In genomic region chr20:38450412-38450975, GRCh38 we compare ENCODE assay signal across 17 cellular contexts. TPM values are rescaled to one million over a fixed set of nuclear protein-coding genes. Genes with fewer than 3 reads are reported as not detected.
DNase-seq lines count a peak whose midpoint lies in the region; ATAC-seq, FAIRE-seq and TF ChIP-seq lines count a peak whose summit lies in the region.
"Had no signal": no experiment of that assay in that cellular context is flagged by ENCODE, and none has a peak within 500 bp of the region (broad histone marks: within the 10 kb centered on the region; RNA-seq: fewer than 3 reads in every experiment).

No MANE protein-coding gene starts in this region.

- peaks cover 12% of the 10 kb centered on the region for H3K79me2 ChIP-seq in HepG2 (ENCODE audit: insufficient read depth, low read length)
- H3K79me2 ChIP-seq in mesendoderm (ENCODE audit: control insufficient read depth, insufficient read depth, low read length), result peaks cover 3% of the 10 kb centered on the region

- CTCF ChIA-PET in HepG2 (lab: Yijun Ruan, JAX; ENCODE audit: low intra/inter-chr PET ratio, low total read pairs), result interaction anchor here (6.0 kb wide), 1 partner anchor 15 kb away, joined by 314 read pairs; the partner anchor contains the start of gene SNHG17

- H4K8ac ChIP-seq in mesendoderm (ENCODE audit: low read depth, low read length), result no peak overlapping the region

- H3K27ac ChIP-seq in HepG2 (ENCODE audit: extremely low read length, insufficient read depth, low read length), result no peak overlapping the region
- no peak overlapping the region for H3K27ac ChIP-seq in right lobe of liver
- H3K27ac ChIP-seq in mesendoderm (ENCODE audit: low read depth, low read length), result no peak overlapping the region
- H3K27ac ChIP-seq: neutrophil had no signal

- peaks cover 9% of the 10 kb centered on the region for H3K79me1 ChIP-seq in mesendoderm (ENCODE audit: low read length)

- no peak for TF ChIP-seq RAD21 in HepG2 (CRISPR knock-in tag; IDR thresholded peaks at IDR 0.05)

- in situ Hi-C loops in HepG2 (cut with HindIII; ENCODE audit: extremely low pct_ligation_motif_present, low pct_unique_long_range_greater_than_20kb), result no loop called here

- H2AFZ ChIP-seq in HepG2 (ENCODE audit: low read length), result no peak overlapping the region

- H3K4me1 Mint-ChIP-seq in activated naive CD8-positive, alpha-beta T cell (ENCODE audit: low read depth), result peaks cover 31% of the 10 kb centered on the region

- peak overlapping the region; percentile 11 for H3K4me3 Mint-ChIP-seq in activated naive CD8-positive, alpha-beta T cell
- H3K4me3 Mint-ChIP-seq: memory B cell had no signal

- no peak overlapping the region for H3K23ac ChIP-seq in mesendoderm (ENCODE audit: low read length)

- H3K27ac Mint-ChIP-seq in activated naive CD8-positive, alpha-beta T cell, result peak overlapping the region; percentile 36

- no TSS peak for BruUV-seq in HepG2 (replicated peaks; lab: Mats Ljungman, UMichigan)

- no peaks in the 10 kb centered on the region for H3K27me3 Mint-ChIP-seq in activated naive CD8-positive, alpha-beta T cell
- H3K27me3 Mint-ChIP-seq: memory B cell had no signal

- TF ChIP-seq CTCF in HepG2 (CRISPR knock-in tag; IDR thresholded peaks at IDR 0.05), result no peak
- no peak for TF ChIP-seq CTCF in right lobe of liver (IDR thresholded peaks at IDR 0.05)

- WGBS in HepG2 (ENCODE audit: low lambda C conversion rate), result 91% methylated on average over 7 of the region's 7 CpGs
- no CpG with 5 or more reads among the region's 7 CpGs for WGBS in right lobe of liver (ENCODE audit: insufficient coverage, low coverage, low lambda C conversion rate, missing lambda C conversion rate)
- WGBS in mesendoderm (ENCODE audit: extremely low coverage, insufficient coverage, low lambda C conversion rate), result no CpG with 5 or more reads among the region's 7 CpGs

- H3K36me3 ChIP-seq in HepG2 (replicated peaks in 1 of 2; ENCODE audit: control insufficient read depth in 1 of 2, insufficient read depth in 2 of 2, low read length in 2 of 2) (peaks cover 16 to 28% of the 10 kb centered on the region in 2 experiments), right lobe of liver (peaks cover 0 to 21% (median under 1%) of the 10 kb centered on the region in 4 donors), mesendoderm (ENCODE audit: control insufficient read depth, insufficient read depth, low read length) (peaks cover 3% of the 10 kb centered on the region)

- H3K4me1 ChIP-seq in HepG2 (ENCODE audit: insufficient read depth, low read length) (peaks cover 36% of the 10 kb centered on the region), right lobe of liver (peaks cover 0 to 17% (median 7%) of the 10 kb centered on the region in 4 donors), mesendoderm (ENCODE audit: control insufficient read depth, low read depth, low read length) (peaks cover 7% of the 10 kb centered on the region)

- H4K20me1 ChIP-seq in HepG2 (ENCODE audit: insufficient read depth, low read length), result no peaks in the 10 kb centered on the region

- TF ChIP-seq POLR2A in HepG2 (IDR thresholded peaks at IDR 0.05; ENCODE audit: insufficient read depth in 1 of 2, low read depth in 2 of 2, low read length in 2 of 2) (no peak), right lobe of liver (IDR thresholded peaks at IDR 0.05) (no peak)

- H3K9ac ChIP-seq in HepG2 (ENCODE audit: insufficient read depth, low read depth, low read length), result no peak overlapping the region
- no peak overlapping the region for H3K9ac ChIP-seq in mesendoderm (ENCODE audit: low read length)

- ATAC-seq in HepG2 (no peak), right lobe of liver (no peak), GM21423 (IDR thresholded peaks at IDR 0.05; ENCODE audit: unreplicated experiment) (no peak)

- H3K9me3 ChIP-seq in HepG2 (ENCODE audit: low read length) (no peaks in the 10 kb centered on the region), right lobe of liver (no peaks in the 10 kb centered on the region)
- H3K9me3 ChIP-seq: neutrophil had no signal

- H3K4me2 ChIP-seq in HepG2 (ENCODE audit: low read depth, low read length) (no peak overlapping the region), mesendoderm (ENCODE audit: low read length) (no peak overlapping the region)

- no peak for FAIRE-seq in HepG2 (lab: Jason Lieb, UNC)
- FAIRE-seq: H54, small intestine had no signal

- intact Hi-C loops in HepG2 (cut with micrococcal nuclease; ENCODE audit: unreplicated experiment) (no loop called here), right lobe of liver (cut with DNase I) (no loop called here)

- H3K36me3 Mint-ChIP-seq in activated naive CD8-positive, alpha-beta T cell, result peaks cover 18% of the 10 kb centered on the region

- no peak overlapping the region for H2BK120ac ChIP-seq in mesendoderm (ENCODE audit: low read depth, low read length)

- no peaks in the 10 kb centered on the region for H3K9me3 Mint-ChIP-seq in activated naive CD8-positive, alpha-beta T cell (ENCODE audit: low read depth)
- H3K9me3 Mint-ChIP-seq: memory B cell had no signal

- no peak overlapping the region for H2BK15ac ChIP-seq in mesendoderm (replicated peaks; ENCODE audit: low read depth)

- H3K4ac ChIP-seq in mesendoderm (ENCODE audit: low read depth, low read length), result no peak overlapping the region

- H2BK5ac ChIP-seq in mesendoderm (ENCODE audit: low read length), result no peak overlapping the region

- H3K4me3 ChIP-seq in HepG2 (replicated peaks in 1 of 3; ENCODE audit: insufficient read depth in 1 of 3, low read depth in 2 of 3, low read length in 3 of 3) (no peak overlapping the region), right lobe of liver (no peak overlapping the region), mesendoderm (ENCODE audit: low read length) (no peak overlapping the region)

- POLR2A ChIA-PET in HepG2 (lab: Yijun Ruan, JAX), result interaction anchor here (5.1 kb wide), 1 partner anchor 22 kb away, joined by 92 read pairs; the partner anchor contains the start of gene RALGAPB

- DNase-seq in HepG2 (ENCODE audit: low spot score) (no peak), right lobe of liver (no peak), mesendoderm (peak; percentile 66), ureter (ENCODE audit: low spot score) (no peak), NCI-H2029 (lab: John Stamatoyannopoulos, UW) (no peak), NCI-H2171 treated with DMSO at 0.1 percent for 48 hours (lab: John Stamatoyannopoulos, UW) (no peak)
- DNase-seq: Calu3, cortex of kidney, NCI-H2081 treated with DMSO at 0.1 percent for 48 hours, SHP77 treated with DMSO at 0.1 percent for 48 hours, small intestine, substantia nigra had no signal

- no peaks in the 10 kb centered on the region; a peak in 1 of 5 replicates for H3K27me3 ChIP-seq in HepG2 (ENCODE audit: control insufficient read depth in 1 of 2, insufficient read depth in 2 of 2, low read length in 2 of 2)
- H3K27me3 ChIP-seq in right lobe of liver, result no peaks in the 10 kb centered on the region
- no peaks in the 10 kb centered on the region for H3K27me3 ChIP-seq in mesendoderm (ENCODE audit: insufficient read depth, low read length, poor library complexity)
- H3K27me3 ChIP-seq: neutrophil had no signal

- no peak overlapping the region for H3K18ac ChIP-seq in mesendoderm (ENCODE audit: low read length)

- TF ChIP-seq EP300 in HepG2 (IDR thresholded peaks at IDR 0.05; ENCODE audit: low read depth in 2 of 2, low read length in 2 of 2) (no peak), HepG2 (CRISPR knock-in tag; IDR thresholded peaks at IDR 0.05; ENCODE audit: borderline replicate concordance) (no peak)

- no peak overlapping the region for H2AK5ac ChIP-seq in mesendoderm (ENCODE audit: low read length)

- H4K5ac ChIP-seq in mesendoderm (ENCODE audit: low read length), result no peak overlapping the region

- no peak overlapping the region for H3K56ac ChIP-seq in mesendoderm (ENCODE audit: low read length)

RNA-seq across cellular contexts. Expression of gene SNHG17, which starts 15.4 kb away (rescaled TPM):
- total RNA-seq in HepG2 (2016; rRNA removed; fragmentation: Illumina TruSeq; extraction: Trizol) (15.6 and 26.2 TPM in 2 replicates), right lobe of liver (10 to 100 TPM in 2 of 6 experiments, 1 to 10 TPM in 4; 2.5 to 21.8 (median 8.5) TPM), ureter (54.1 TPM)
- 27.4 and 27.8 TPM in 2 replicates for total RNA-seq in HepG2 (2016; cell fraction: cytosol; rRNA removed; fragmentation: Illumina TruSeq; extraction: Trizol; ENCODE audit: low read depth)
- total RNA-seq in HepG2 (2016; cell fraction: insoluble cytoplasmic fraction; rRNA removed; fragmentation: Illumina TruSeq; extraction: Trizol), result 15.2 and 25.3 TPM in 2 replicates
- total RNA-seq in HepG2 (2016; cell fraction: membrane; rRNA removed; fragmentation: Illumina TruSeq; extraction: Trizol), result 30.7 and 34.5 TPM in 2 replicates
- total RNA-seq in HepG2 (2016; cell fraction: nucleus; rRNA removed; fragmentation: Illumina TruSeq; extraction: Trizol), result 44.8 and 54.3 TPM in 2 replicates
- 41.2 and 44.8 TPM in 2 replicates for polyA plus RNA-seq in HepG2 (2011; rRNA removed)
- polyA plus RNA-seq in HepG2 (2011; cell fraction: cytosol; rRNA removed), result 19.6 and 22.7 TPM in 2 replicates
- polyA plus RNA-seq in HepG2 (2011; cell fraction: nucleus; rRNA removed), result 170 and 182 TPM in 2 replicates
- polyA plus RNA-seq in HepG2 (2012), result 32.8 and 56.1 TPM in 2 replicates
- 24.3 and 28.6 TPM in 2 replicates for polyA plus RNA-seq in HepG2 (2016; cell fraction: cytosol; fragmentation: Illumina TruSeq; extraction: Trizol; ENCODE audit: low read depth)
- 32.2 and 33.6 TPM in 2 replicates for polyA plus RNA-seq in HepG2 (2016; cell fraction: insoluble cytoplasmic fraction; fragmentation: Illumina TruSeq; extraction: Trizol; ENCODE audit: low read depth)
- 28.4 and 32.2 TPM in 2 replicates for polyA plus RNA-seq in HepG2 (2016; cell fraction: membrane; fragmentation: Illumina TruSeq; extraction: Trizol; ENCODE audit: low read depth)
- 126 and 147 TPM in 2 replicates for polyA plus RNA-seq in HepG2 (2016; cell fraction: nucleus; fragmentation: Illumina TruSeq; extraction: Trizol; ENCODE audit: insufficient read depth, low read depth)
- 34.4 and 149 TPM in 2 replicates for polyA minus RNA-seq in HepG2 (2011; rRNA and poly(A)+ RNA removed; ENCODE audit: low replicate concordance)
- polyA minus RNA-seq in HepG2 (2011; cell fraction: cytosol; rRNA and poly(A)+ RNA removed), result 6.9 and 12.8 TPM in 2 replicates
- 67.3 and 72.4 TPM in 2 replicates for polyA minus RNA-seq in HepG2 (2011; cell fraction: nucleus; rRNA and poly(A)+ RNA removed)
- polyA plus RNA-seq in mesendoderm (2013, experiment 1 of 2), result 95.2 TPM
- 92.0 TPM for polyA plus RNA-seq in mesendoderm (2013, experiment 2 of 2)

RNA-seq across cellular contexts. Expression of gene RALGAPB, which starts 22.1 kb away (rescaled TPM):
- total RNA-seq in HepG2 (2016; rRNA removed; fragmentation: Illumina TruSeq; extraction: Trizol) (30.6 and 36.5 TPM in 2 replicates), right lobe of liver (10 to 100 TPM in 5 of 6 experiments, 1 to 10 TPM in 1; 9.7 to 16.0 (median 12.9) TPM), ureter (67.9 TPM)
- total RNA-seq in HepG2 (2016; cell fraction: cytosol; rRNA removed; fragmentation: Illumina TruSeq; extraction: Trizol; ENCODE audit: low read depth), result 3.8 and 4.1 TPM in 2 replicates
- total RNA-seq in HepG2 (2016; cell fraction: insoluble cytoplasmic fraction; rRNA removed; fragmentation: Illumina TruSeq; extraction: Trizol), result 30.2 and 33.9 TPM in 2 replicates
- 10.8 and 12.6 TPM in 2 replicates for total RNA-seq in HepG2 (2016; cell fraction: membrane; rRNA removed; fragmentation: Illumina TruSeq; extraction: Trizol)
- 61.4 and 61.7 TPM in 2 replicates for total RNA-seq in HepG2 (2016; cell fraction: nucleus; rRNA removed; fragmentation: Illumina TruSeq; extraction: Trizol)
- polyA plus RNA-seq in HepG2 (2011; rRNA removed), result 16.2 and 17.6 TPM in 2 replicates
- polyA plus RNA-seq in HepG2 (2011; cell fraction: cytosol; rRNA removed), result 5.5 and 9.1 TPM in 2 replicates
- 32.6 and 39.1 TPM in 2 replicates for polyA plus RNA-seq in HepG2 (2011; cell fraction: nucleus; rRNA removed)
- 21.8 and 23.1 TPM in 2 replicates for polyA plus RNA-seq in HepG2 (2012)
- polyA plus RNA-seq in HepG2 (2016; cell fraction: cytosol; fragmentation: Illumina TruSeq; extraction: Trizol; ENCODE audit: low read depth), result 0.74 and 0.87 TPM in 2 replicates
- polyA plus RNA-seq in HepG2 (2016; cell fraction: insoluble cytoplasmic fraction; fragmentation: Illumina TruSeq; extraction: Trizol; ENCODE audit: low read depth), result 23.7 and 25.3 TPM in 2 replicates
- polyA plus RNA-seq in HepG2 (2016; cell fraction: membrane; fragmentation: Illumina TruSeq; extraction: Trizol; ENCODE audit: low read depth), result 2.6 and 2.7 TPM in 2 replicates
- polyA plus RNA-seq in HepG2 (2016; cell fraction: nucleus; fragmentation: Illumina TruSeq; extraction: Trizol; ENCODE audit: insufficient read depth, low read depth), result 62.4 and 65.2 TPM in 2 replicates
- 30.1 and 32.8 TPM in 2 replicates for polyA minus RNA-seq in HepG2 (2011; rRNA and poly(A)+ RNA removed; ENCODE audit: low replicate concordance)
- polyA minus RNA-seq in HepG2 (2011; cell fraction: cytosol; rRNA and poly(A)+ RNA removed), result 22.1 and 26.7 TPM in 2 replicates
- 106 and 121 TPM in 2 replicates for polyA minus RNA-seq in HepG2 (2011; cell fraction: nucleus; rRNA and poly(A)+ RNA removed)
- polyA plus RNA-seq in mesendoderm (2013, experiment 1 of 2), result 18.1 TPM
- 18.0 TPM for polyA plus RNA-seq in mesendoderm (2013, experiment 2 of 2)
